Comparison of ENCODE assay signal across 1 cellular context in the genomic region with DNA sequence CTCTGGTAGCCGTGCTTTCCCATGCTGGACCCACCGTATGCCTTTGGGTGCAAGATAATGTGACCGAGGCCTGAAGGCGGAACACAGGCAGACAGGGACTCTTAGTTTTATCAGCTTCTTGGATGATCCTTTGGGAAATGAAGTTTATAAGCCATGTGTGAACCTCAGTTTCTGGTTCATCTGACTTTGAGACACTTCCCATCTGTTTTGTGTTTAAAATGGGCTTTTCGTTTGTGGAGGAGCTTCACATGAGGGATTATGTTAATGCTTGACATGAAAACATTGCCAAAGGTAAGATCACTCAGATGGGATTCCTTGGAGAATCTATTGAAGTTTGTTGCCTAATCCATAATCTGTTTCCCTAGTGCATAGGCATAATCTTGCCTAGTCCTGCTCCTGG.
TF ChIP-seq lines count a peak whose summit lies in the region.

No MANE protein-coding gene starts in this region.

TF ChIP-seq in GM23338, 12 proteins besides CTCF, POLR2A, EP300 and RAD21 (continued from another document):
- TF ChIP-seq REST (IDR thresholded peaks at IDR 0.05; ENCODE audit: unreplicated experiment) (no peak), EZH2phosphoT487 (IDR thresholded peaks at IDR 0.05; ENCODE audit: unreplicated experiment) (no peak), EZH2 (IDR thresholded peaks at IDR 0.05; ENCODE audit: low read depth, unreplicated experiment) (no peak), ZNF462 (CRISPR knock-in tag; IDR thresholded peaks at IDR 0.05) (no peak)
